Comparison of ENCODE assay signal across 22 cellular contexts in the genomic region with DNA sequence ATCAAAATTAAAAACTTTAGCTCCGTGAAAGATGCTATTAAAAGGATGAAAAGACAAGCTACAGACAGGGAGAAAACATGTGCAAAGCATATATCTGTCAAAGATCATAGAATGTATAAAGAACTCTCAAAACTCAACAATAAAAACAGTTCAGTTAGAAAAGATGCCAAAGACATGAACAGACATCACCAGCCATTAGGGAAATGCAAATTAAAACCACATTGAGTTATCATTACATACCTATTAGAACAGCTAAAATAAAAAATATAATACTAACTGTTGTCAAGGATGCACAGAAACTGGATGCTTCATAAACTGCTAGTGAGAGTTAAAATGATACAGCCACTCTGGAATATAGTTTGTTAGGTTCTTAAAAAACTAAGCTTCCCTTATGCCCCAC. TPM values are rescaled to one million over a fixed set of nuclear protein-coding genes. Genes with fewer than 3 reads are reported as not detected.
DNase-seq lines count a peak whose midpoint lies in the region; ATAC-seq and TF ChIP-seq lines count a peak whose summit lies in the region.
"Had no signal": no experiment of that assay in that cellular context is flagged by ENCODE, and none has a peak within 500 bp of the region (broad histone marks: within the 10 kb centered on the region; RNA-seq: fewer than 3 reads in every experiment).

No MANE protein-coding gene starts in this region.

- intact Hi-C loops in PC-9 (cut with micrococcal nuclease; ENCODE audit: unreplicated experiment) = loop anchor here (10.0 kb wide), 1 partner anchor 49 kb away; no protein-coding TSS in a partner anchor

- no peaks in the 10 kb centered on the region for H3K27me3 Mint-ChIP-seq in CD4-positive, CD25-positive, alpha-beta regulatory T cell
- no peaks in the 10 kb centered on the region for H3K27me3 Mint-ChIP-seq in activated naive CD8-positive, alpha-beta T cell treated with anti-CD3 and anti-CD28 coated beads, Interleukin-2, amount 50 U/mL, for 24 hours

- H3K4me3 Mint-ChIP-seq in CD4-positive, CD25-positive, alpha-beta regulatory T cell = no peak overlapping the region
- no peak overlapping the region for H3K4me3 Mint-ChIP-seq in activated naive CD8-positive, alpha-beta T cell treated with anti-CD3 and anti-CD28 coated beads, Interleukin-2, amount 50 U/mL, for 24 hours

- H3K27ac Mint-ChIP-seq in CD4-positive, CD25-positive, alpha-beta regulatory T cell = peak overlapping the region in 2 of 3 donors; percentile 8 to 66
- H3K27ac Mint-ChIP-seq in activated naive CD8-positive, alpha-beta T cell treated with anti-CD3 and anti-CD28 coated beads, Interleukin-2, amount 50 U/mL, for 24 hours = no peak overlapping the region

- H3K4me1 Mint-ChIP-seq in CD4-positive, CD25-positive, alpha-beta regulatory T cell = peaks cover 43 to 66% (median 54%) of the 10 kb centered on the region in 4 donors
- peaks cover 53% of the 10 kb centered on the region for H3K4me1 Mint-ChIP-seq in activated naive CD8-positive, alpha-beta T cell treated with anti-CD3 and anti-CD28 coated beads, Interleukin-2, amount 50 U/mL, for 24 hours

- DNase-seq in CD4-positive, CD25-positive, alpha-beta regulatory T cell = no peak
- DNase-seq in EH (ENCODE audit: low read depth) = peak; percentile 2
- DNase-seq in fibroblast of peridontal ligament (ENCODE audit: extremely low read depth) = peak; percentile 12
- DNase-seq in activated CD4-positive, CD25-positive, alpha-beta regulatory T cell (lab: John Stamatoyannopoulos, UW) = no peak
- DNase-seq in activated naive CD8-positive, alpha-beta T cell treated with anti-CD3 and anti-CD28 coated beads, Interleukin-2, amount 50 U/mL, for 24 hours = no peak
- no peak for DNase-seq in activated naive CD4-positive, alpha-beta T cell (lab: John Stamatoyannopoulos, UW)
- DNase-seq in PC-9 = no peak
- DNase-seq: COR-L47, DMS53, NCI-H1092, NCI-H1417 treated with DMSO at 0.1 percent for 48 hours, NCI-H1694 treated with DMSO at 0.1 percent for 48 hours, NCI-H2081 treated with DMSO at 0.1 percent for 48 hours, NCI-H2171 treated with DMSO at 0.1 percent for 48 hours, NCI-H345, NCI-H510A treated with DMSO at 0.1 percent for 48 hours, NCI-H774, PC-3 had no signal

- CTCF ChIA-PET in PC-9 (lab: Charles Lee) = no interaction called here

- POLR2A ChIA-PET in PC-9 (lab: Charles Lee; ENCODE audit: unreplicated experiment) = no interaction called here

- H3K27ac ChIP-seq in CD4-positive, CD25-positive, alpha-beta regulatory T cell (ENCODE audit: insufficient read depth, low read length, poor library complexity, severe bottlenecking) = no peak overlapping the region
- no peak overlapping the region for H3K27ac ChIP-seq in PC-9
- H3K27ac ChIP-seq: SJSA1 had no signal

- H3K27me3 ChIP-seq in CD4-positive, CD25-positive, alpha-beta regulatory T cell (ENCODE audit: control insufficient read depth, insufficient read depth, low read length) = no peaks in the 10 kb centered on the region
- no peaks in the 10 kb centered on the region for H3K27me3 ChIP-seq in PC-9 (ENCODE audit: insufficient read depth, low read depth)
- H3K27me3 ChIP-seq: SJSA1 had no signal

- no peaks in the 10 kb centered on the region for H3K9me2 ChIP-seq in PC-9 (ENCODE audit: insufficient read depth)

- no peak for TF ChIP-seq CTCF in PC-9 (conservative IDR thresholded peaks at IDR 0.05)

- no peak overlapping the region for H3K4me3 ChIP-seq in CD4-positive, CD25-positive, alpha-beta regulatory T cell (ENCODE audit: low read depth, low read length)
- no peak overlapping the region for H3K4me3 ChIP-seq in PC-9
- H3K4me3 ChIP-seq: SJSA1 had no signal

- ATAC-seq in CD4-positive, CD25-positive, alpha-beta regulatory T cell (ENCODE audit: low read depth in 2 of 2) = no peak
- peak; percentile 56 for ATAC-seq in SK-N-SH treated with all-trans-retinoic acid at 6 μM for 48 hours
- ATAC-seq in activated naive CD8-positive, alpha-beta T cell treated with anti-CD3 and anti-CD28 coated beads, Interleukin-2, amount 50 U/mL, for 24 hours = no peak
- ATAC-seq: HCT116, PC-3, Right ventricle myocardium inferior had no signal

- H3K9me3 ChIP-seq in CD4-positive, CD25-positive, alpha-beta regulatory T cell (ENCODE audit: control insufficient read depth in 2 of 2, low read length in 2 of 2) = no peaks in the 10 kb centered on the region
- H3K9me3 ChIP-seq in PC-9 (ENCODE audit: insufficient read depth, low read depth) = no peaks in the 10 kb centered on the region
- H3K9me3 ChIP-seq: SJSA1 had no signal

- H3K9me3 Mint-ChIP-seq in CD4-positive, CD25-positive, alpha-beta regulatory T cell = no peaks in the 10 kb centered on the region
- no peaks in the 10 kb centered on the region for H3K9me3 Mint-ChIP-seq in activated naive CD8-positive, alpha-beta T cell treated with anti-CD3 and anti-CD28 coated beads, Interleukin-2, amount 50 U/mL, for 24 hours

- BruUV-seq in PC-9 (replicated peaks; lab: Mats Ljungman, UMichigan) = no TSS peak

- H3K79me2 ChIP-seq in PC-9 (ENCODE audit: low read depth) = peaks cover 16% of the 10 kb centered on the region

- peaks cover 24% of the 10 kb centered on the region for H3K36me3 Mint-ChIP-seq in CD4-positive, CD25-positive, alpha-beta regulatory T cell
- H3K36me3 Mint-ChIP-seq in activated naive CD8-positive, alpha-beta T cell treated with anti-CD3 and anti-CD28 coated beads, Interleukin-2, amount 50 U/mL, for 24 hours (ENCODE audit: low read depth) = peaks cover 32% of the 10 kb centered on the region

- H3K4me1 ChIP-seq in CD4-positive, CD25-positive, alpha-beta regulatory T cell (ENCODE audit: control insufficient read depth, insufficient read depth, low read length, poor library complexity, severe bottlenecking) = peaks cover 11% of the 10 kb centered on the region
- H3K4me1 ChIP-seq in PC-9 (replicated peaks; ENCODE audit: insufficient read depth) = peaks cover 35% of the 10 kb centered on the region

- H4K20me1 ChIP-seq in PC-9 (ENCODE audit: insufficient read depth) = no peaks in the 10 kb centered on the region

- H3F3A ChIP-seq in PC-9 (ENCODE audit: insufficient read depth, low read depth) = peaks cover 10% of the 10 kb centered on the region

- peaks cover 14% of the 10 kb centered on the region for H3K36me3 ChIP-seq in CD4-positive, CD25-positive, alpha-beta regulatory T cell (ENCODE audit: control insufficient read depth, insufficient read depth, low read length)
- H3K36me3 ChIP-seq in PC-9 (ENCODE audit: low read depth) = no peaks in the 10 kb centered on the region

- no peak overlapping the region for H2AFZ ChIP-seq in PC-9

- H3K4me2 ChIP-seq in PC-9 = no peak overlapping the region

TF ChIP-seq in SK-N-SH treated with all-trans-retinoic acid at 6 μM for 48 hours, 23 proteins besides CTCF, POLR2A, EP300 and RAD21:
- TF ChIP-seq SNAI2 (CRISPR knock-in tag; IDR thresholded peaks at IDR 0.05) (no peak), ZC3H10 (CRISPR knock-in tag; IDR thresholded peaks at IDR 0.05) (no peak), ARNTL (CRISPR knock-in tag; IDR thresholded peaks at IDR 0.05; ENCODE audit: borderline replicate concordance, low read depth) (no peak), ZFP30 (CRISPR knock-in tag; IDR thresholded peaks at IDR 0.05) (no peak), GLIS3 (CRISPR knock-in tag; IDR thresholded peaks at IDR 0.05) (no peak)

RNA-seq across cellular contexts. Expression of a gene that starts 58.8 kb away (rescaled TPM):
- 115 TPM for total RNA-seq in CD4-positive, CD25-positive, alpha-beta regulatory T cell
- polyA plus RNA-seq in CD4-positive, CD25-positive, alpha-beta regulatory T cell = 10 to 100 TPM; 52.0 to 67.5 (median 56.6) TPM
- total RNA-seq in PC-9 (2021) = 37.2 and 43.7 TPM in 2 replicates

Comparison
In these comparisons a context has a peak if more than half of its experiments do, and no peak if none do; other contexts are left out.
1. DNase-seq: peak in EH (single experiment) and fibroblast of peridontal ligament (single experiment); none in CD4-positive, CD25-positive, alpha-beta regulatory T cell (0 of 3), activated CD4-positive, CD25-positive, alpha-beta regulatory T cell (0 of 4), activated naive CD8-positive, alpha-beta T cell treated with anti-CD3 and anti-CD28 coated beads, Interleukin-2, amount 50 U/mL, for 24 hours (single experiment), activated naive CD4-positive, alpha-beta T cell (0 of 4) and PC-9 (0 of 2).